In the genomic region with DNA sequence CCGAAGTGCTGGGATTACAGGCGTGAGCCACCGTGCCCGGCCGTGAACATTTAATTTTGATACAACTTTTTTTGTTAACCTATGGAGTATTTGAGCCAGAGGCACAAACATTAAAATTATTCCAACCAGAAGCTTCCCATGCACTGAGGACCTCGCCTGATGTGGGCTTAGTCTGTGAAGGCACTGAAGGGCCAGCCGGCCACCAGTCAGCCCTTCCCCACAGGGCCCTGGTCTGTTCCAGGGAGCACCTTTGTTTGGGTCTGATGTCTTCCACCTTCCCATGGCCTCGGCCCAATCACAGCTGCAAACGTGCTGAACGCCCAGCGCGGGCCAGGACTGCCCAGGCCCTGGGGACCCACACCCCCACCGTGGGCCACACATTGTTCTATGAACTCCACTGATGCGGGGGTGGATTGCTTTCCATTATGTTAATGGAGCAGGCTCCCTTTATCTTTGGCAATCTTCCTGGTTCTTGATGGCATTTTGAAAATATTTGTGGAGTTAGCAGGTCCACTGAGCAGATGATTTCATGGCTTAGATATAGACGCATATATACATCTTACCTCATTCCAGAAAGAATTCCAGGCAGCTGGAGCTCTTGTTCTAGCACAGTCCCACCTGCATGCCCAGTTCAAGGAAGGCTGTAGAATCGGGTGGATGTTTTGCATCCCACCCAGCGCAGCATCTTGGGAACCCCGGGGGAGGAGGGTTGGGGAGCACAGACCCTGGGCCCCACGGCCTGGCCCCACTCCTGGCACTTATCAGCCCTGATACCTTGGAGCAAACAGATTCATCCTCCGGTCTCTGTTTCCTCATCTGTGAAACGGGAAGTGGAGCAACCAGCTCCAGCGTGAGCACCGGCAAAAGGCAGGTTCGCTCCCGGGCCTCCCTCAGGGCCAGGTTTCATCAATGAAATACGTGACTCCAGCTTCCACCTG, we compare ENCODE assay signal across 1 cellular context.
TF ChIP-seq lines count a peak whose summit lies in the region.

No MANE protein-coding gene starts in this region.

TF ChIP-seq in HEK293, 187 proteins besides CTCF, POLR2A, EP300 and RAD21 (continued from another document and continues in another):
- TF ChIP-seq PRDM4 (tag by site-specific recombination; IDR thresholded peaks at IDR 0.05), result no peak
- no peak for TF ChIP-seq ZNF658 (tag by site-specific recombination; IDR thresholded peaks at IDR 0.05)
- no peak for TF ChIP-seq ZNF561 (tag by site-specific recombination; IDR thresholded peaks at IDR 0.05; ENCODE audit: borderline replicate concordance)
- no peak for TF ChIP-seq ZNF548 (tag by site-specific recombination; IDR thresholded peaks at IDR 0.05)
- no peak for TF ChIP-seq ZNF518A (tag by site-specific recombination; conservative IDR thresholded peaks at IDR 0.05; ENCODE audit: low read depth)
- peak; percentile 82 for TF ChIP-seq PRDM10 (tag by site-specific recombination; IDR thresholded peaks at IDR 0.05)
- TF ChIP-seq, protein P1, sequence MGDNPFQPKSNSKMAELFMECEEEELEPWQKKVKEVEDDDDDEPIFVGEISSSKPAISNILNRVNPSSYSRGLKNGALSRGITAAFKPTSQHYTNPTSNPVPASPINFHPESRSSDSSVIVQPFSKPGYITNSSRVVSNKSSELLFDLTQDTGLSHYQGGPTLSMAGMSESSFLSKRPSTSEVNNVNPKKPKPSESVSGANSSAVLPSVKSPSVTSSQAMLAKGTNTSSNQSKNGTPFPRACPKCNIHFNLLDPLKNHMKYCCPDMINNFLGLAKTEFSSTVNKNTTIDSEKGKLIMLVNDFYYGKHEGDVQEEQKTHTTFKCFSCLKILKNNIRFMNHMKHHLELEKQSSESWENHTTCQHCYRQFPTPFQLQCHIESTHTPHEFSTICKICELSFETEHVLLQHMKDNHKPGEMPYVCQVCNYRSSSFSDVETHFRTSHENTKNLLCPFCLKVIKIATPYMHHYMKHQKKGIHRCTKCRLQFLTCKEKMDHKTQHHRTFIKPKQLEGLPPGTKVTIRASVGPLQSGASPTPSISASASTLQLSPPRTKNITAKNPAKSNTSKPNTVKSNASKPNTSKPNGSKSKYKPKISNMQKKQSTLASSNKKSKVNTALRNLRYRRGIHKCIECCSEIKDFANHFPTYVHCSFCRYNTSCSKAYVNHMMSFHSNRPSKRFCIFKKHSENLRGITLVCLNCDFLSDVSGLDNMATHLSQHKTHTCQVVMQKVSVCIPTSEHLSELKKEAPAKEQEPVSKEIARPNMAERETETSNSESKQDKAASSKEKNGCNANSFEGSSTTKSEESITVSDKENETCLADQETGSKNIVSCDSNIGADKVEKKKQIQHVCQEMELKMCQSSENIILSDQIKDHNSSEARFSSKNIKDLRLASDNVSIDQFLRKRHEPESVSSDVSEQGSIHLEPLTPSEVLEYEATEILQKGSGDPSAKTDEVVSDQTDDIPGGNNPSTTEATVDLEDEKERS (tag by site-specific recombination; IDR thresholded peaks at IDR 0.05), result no peak
- no peak for TF ChIP-seq ZNF704 (tag by site-specific recombination; IDR thresholded peaks at IDR 0.05)
- no peak for TF ChIP-seq SCRT2 (tag by site-specific recombination; IDR thresholded peaks at IDR 0.05)
- TF ChIP-seq ZNF10 (tag by site-specific recombination; IDR thresholded peaks at IDR 0.05), result no peak
- peak; percentile 85 for TF ChIP-seq EGR2 (tag by site-specific recombination; IDR thresholded peaks at IDR 0.05; ENCODE audit: low read depth)
- no peak for TF ChIP-seq HIC1 (tag by site-specific recombination; IDR thresholded peaks at IDR 0.05)
- TF ChIP-seq ZBTB6 (tag by site-specific recombination; IDR thresholded peaks at IDR 0.05), result no peak
- TF ChIP-seq ZIC2 (tag by site-specific recombination; IDR thresholded peaks at IDR 0.05), result no peak
- TF ChIP-seq ZNF549 (tag by site-specific recombination; IDR thresholded peaks at IDR 0.05), result no peak
- no peak for TF ChIP-seq ZNF830 (tag by site-specific recombination; IDR thresholded peaks at IDR 0.05; ENCODE audit: low read depth)
- TF ChIP-seq ZNF624 (tag by site-specific recombination; IDR thresholded peaks at IDR 0.05), result no peak
- no peak for TF ChIP-seq ZNF274 (IDR thresholded peaks at IDR 0.05; ENCODE audit: low read length)
- TF ChIP-seq ZNF274 (tag by site-specific recombination; IDR thresholded peaks at IDR 0.05; ENCODE audit: borderline replicate concordance), result no peak
- TF ChIP-seq, protein P2, sequence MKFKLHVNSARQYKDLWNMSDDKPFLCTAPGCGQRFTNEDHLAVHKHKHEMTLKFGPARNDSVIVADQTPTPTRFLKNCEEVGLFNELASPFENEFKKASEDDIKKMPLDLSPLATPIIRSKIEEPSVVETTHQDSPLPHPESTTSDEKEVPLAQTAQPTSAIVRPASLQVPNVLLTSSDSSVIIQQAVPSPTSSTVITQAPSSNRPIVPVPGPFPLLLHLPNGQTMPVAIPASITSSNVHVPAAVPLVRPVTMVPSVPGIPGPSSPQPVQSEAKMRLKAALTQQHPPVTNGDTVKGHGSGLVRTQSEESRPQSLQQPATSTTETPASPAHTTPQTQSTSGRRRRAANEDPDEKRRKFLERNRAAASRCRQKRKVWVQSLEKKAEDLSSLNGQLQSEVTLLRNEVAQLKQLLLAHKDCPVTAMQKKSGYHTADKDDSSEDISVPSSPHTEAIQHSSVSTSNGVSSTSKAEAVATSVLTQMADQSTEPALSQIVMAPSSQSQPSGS (tag by site-specific recombination; IDR thresholded peaks at IDR 0.05; ENCODE audit: low read depth), result no peak
- no peak for TF ChIP-seq SP3 (tag by site-specific recombination; IDR thresholded peaks at IDR 0.05)
- no peak for TF ChIP-seq ZNF660 (tag by site-specific recombination; IDR thresholded peaks at IDR 0.05)
- no peak for TF ChIP-seq HOXC10 (CRISPR knock-in tag; IDR thresholded peaks at IDR 0.05)
- TF ChIP-seq ZNF623 (tag by site-specific recombination; IDR thresholded peaks at IDR 0.05), result no peak
- TF ChIP-seq ZNF785 (tag by site-specific recombination; IDR thresholded peaks at IDR 0.05), result no peak
- no peak for TF ChIP-seq SP7 (tag by site-specific recombination; IDR thresholded peaks at IDR 0.05)
- TF ChIP-seq ZNF26 (tag by site-specific recombination; IDR thresholded peaks at IDR 0.05), result no peak
